ENCODE assay signal across 8 cellular contexts in the genomic region with DNA sequence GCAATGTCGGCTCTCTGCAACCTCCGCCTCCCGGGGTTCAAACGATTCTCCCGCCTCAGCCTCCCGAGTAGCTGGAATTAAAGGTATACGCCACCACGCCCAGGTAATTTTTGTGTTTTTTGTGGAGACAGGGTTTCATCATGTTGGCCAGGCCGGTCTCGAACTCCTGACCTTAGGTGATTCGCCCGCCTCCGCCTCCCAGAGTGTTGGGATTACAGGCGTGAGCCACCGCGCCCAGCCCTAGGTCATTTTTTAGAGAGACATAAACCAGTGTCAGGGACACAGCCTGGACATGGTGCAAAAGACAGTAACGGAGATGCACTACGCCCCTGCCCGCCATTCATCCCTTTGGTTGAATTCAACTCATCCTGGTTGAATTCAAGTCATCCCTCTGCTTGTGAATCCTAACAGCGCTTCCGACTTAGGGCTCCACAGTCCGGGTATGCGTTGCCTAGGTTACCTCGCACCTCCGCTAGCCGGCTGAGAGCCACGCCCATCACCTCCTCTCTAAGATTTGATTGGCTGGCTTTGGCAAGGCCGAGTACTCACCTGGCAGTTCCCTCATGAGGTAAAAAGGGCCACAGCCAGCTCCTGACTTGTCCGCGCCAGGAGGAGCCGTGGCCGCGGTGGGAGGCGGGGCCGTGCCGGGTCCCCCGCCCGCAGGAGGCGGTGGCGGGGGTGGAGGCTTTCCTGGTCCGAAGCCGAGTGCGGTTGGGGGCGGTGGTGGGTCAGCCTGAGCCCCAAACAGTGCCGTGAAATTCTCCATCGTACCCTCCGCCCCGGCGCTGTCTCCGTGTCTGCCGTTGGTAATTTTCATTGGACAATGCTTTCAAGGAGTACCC. TPM values are rescaled to one million over a fixed set of nuclear protein-coding genes. Genes with fewer than 3 reads are reported as not detected.
DNase-seq lines count a peak whose midpoint lies in the region; ATAC-seq and TF ChIP-seq lines count a peak whose summit lies in the region.

A gene with protein sequence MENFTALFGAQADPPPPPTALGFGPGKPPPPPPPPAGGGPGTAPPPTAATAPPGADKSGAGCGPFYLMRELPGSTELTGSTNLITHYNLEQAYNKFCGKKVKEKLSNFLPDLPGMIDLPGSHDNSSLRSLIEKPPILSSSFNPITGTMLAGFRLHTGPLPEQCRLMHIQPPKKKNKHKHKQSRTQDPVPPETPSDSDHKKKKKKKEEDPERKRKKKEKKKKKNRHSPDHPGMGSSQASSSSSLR (minus strand): TSS at position 802 of the 842 bp plus-strand sequence. CDS start 36 bp downstream, at position 766.

- ATAC-seq in GM18909 (IDR thresholded peaks at IDR 0.05; ENCODE audit: poor library complexity, unreplicated experiment) (peak; percentile 52), HG03196 (IDR thresholded peaks at IDR 0.05; ENCODE audit: unreplicated experiment) (peak; percentile 42)

- H3K27me3 Mint-ChIP-seq in chondrocyte (ENCODE audit: low read depth), result no peaks in the 10 kb centered on the region

- no peaks in the 10 kb centered on the region for H3K9me3 Mint-ChIP-seq in chondrocyte (ENCODE audit: low read depth)

- peaks cover 2% of the 10 kb centered on the region for H3K36me3 Mint-ChIP-seq in chondrocyte (ENCODE audit: low read depth)

- peak within 1 kb of the TSS; percentile 97 for H3K27ac Mint-ChIP-seq in chondrocyte (ENCODE audit: unreplicated experiment)

- peak within 1 kb of the TSS; percentile 98 for H3K4me3 Mint-ChIP-seq in chondrocyte (ENCODE audit: unreplicated experiment)

- TF ChIP-seq CTCF in chondrocyte (IDR thresholded peaks at IDR 0.05), result no peak

- in situ Hi-C loops in ACHN (cut with HindIII; ENCODE audit: low pct_ligation_motif_present, low pct_unique_long_range_greater_than_20kb, low sequenced_read_pairs), result no loop called here

- peaks cover 38% of the 10 kb centered on the region for H3K4me1 Mint-ChIP-seq in chondrocyte (ENCODE audit: low read depth)

- DNase-seq in ACHN (peak; percentile 87), NCI-H226 (peak; percentile 92), chondrocyte (ENCODE audit: low spot score) (no peak), left kidney (ENCODE audit: low read depth, low spot score) (peak; percentile 96)
- peak; percentile 68 for DNase-seq in activated CD4-positive, CD25-positive, alpha-beta regulatory T cell treated with anti-CD3 and anti-CD28 coated beads, Interleukin-2, amount 50 U/mL, for 72 hours
- peak; percentile 73 to 81 for DNase-seq in stimulated activated CD4-positive, alpha-beta T cell treated with anti-CD3 and anti-CD28 coated beads, Interleukin-2, amount 100 ng/mL, for 24 hours

RNA-seq across cellular contexts. Expression of the gene that starts here (rescaled TPM):
- 18.9 to 20.0 TPM (median 19.4 TPM) in 3 replicates for total RNA-seq in chondrocyte
